In genomic region chr20:35771689-35772562, GRCh38 we compare ENCODE assay signal across 8 cellular contexts. TPM values are rescaled to one million over a fixed set of nuclear protein-coding genes. Genes with fewer than 3 reads are reported as not detected.
DNase-seq lines count a peak whose midpoint lies in the region; ATAC-seq and TF ChIP-seq lines count a peak whose summit lies in the region.

PHF20 (plus strand) TSS chr20:35772015; CDS start chr20:35801523, 29,508 bp downstream.

- H3K9me3 ChIP-seq in SJSA1 (replicated peaks) (no peaks in the 10 kb centered on the region), neuron (ENCODE audit: low read length) (no peaks in the 10 kb centered on the region)

- CTCF ChIA-PET in HEK293T (lab: Yijun Ruan, JAX) = interaction anchor here (1.3 kb wide), 1 partner anchor 182 kb away, joined by 4 read pairs; the partner anchor contains the start of gene SCAND1

- peak; percentile 93 for ATAC-seq in foreskin keratinocyte

- H3K4me1 ChIP-seq in SJSA1 (replicated peaks) = peaks cover 26% of the 10 kb centered on the region
- H3K4me1 ChIP-seq in foreskin keratinocyte = peaks cover 9% of the 10 kb centered on the region
- peaks cover 22% of the 10 kb centered on the region for H3K4me1 ChIP-seq in neuron (ENCODE audit: insufficient read depth, low read length)

- H3K4me3 ChIP-seq in SJSA1 (peak within 1 kb of the TSS; percentile 81), neuron (ENCODE audit: low read length) (peak within 1 kb of the TSS; percentile 94)

- no peaks in the 10 kb centered on the region for H3K27me3 ChIP-seq in SJSA1 (replicated peaks)
- H3K27me3 ChIP-seq in foreskin keratinocyte = no peaks in the 10 kb centered on the region
- no peaks in the 10 kb centered on the region for H3K27me3 ChIP-seq in neuron (ENCODE audit: insufficient read depth, low read length)

- TF ChIP-seq CTCF in foreskin keratinocyte (conservative IDR thresholded peaks at IDR 0.05) = no peak

- H3K36me3 ChIP-seq in SJSA1 (peaks cover 21% of the 10 kb centered on the region), neuron (ENCODE audit: insufficient read depth, low read length) (peaks cover 7% of the 10 kb centered on the region)

- H3K27ac ChIP-seq in SJSA1 (peak within 1 kb of the TSS; percentile 78), foreskin keratinocyte (peak within 1 kb of the TSS; percentile 69)

- peak; percentile 99 for DNase-seq in GM03348 (ENCODE audit: low spot score)
- DNase-seq in HEK293T (ENCODE audit: extremely low spot score) = peak; percentile 98
- peak; percentile 92 for DNase-seq in MV-4-11 (lab: John Stamatoyannopoulos, UW)
- DNase-seq in SJSA1 (ENCODE audit: low read depth in 1 of 2, low spot score in 2 of 2) = peak; percentile 75 to 99
- DNase-seq in activated naive CD4-positive, alpha-beta T cell (lab: John Stamatoyannopoulos, UW) = peak; percentile 97 to 99 (median 98)
- DNase-seq in foreskin keratinocyte = peak; percentile 65 to 83
- DNase-seq in stromal cell of bone marrow (ENCODE audit: low read depth) = peak; percentile 88

- POLR2A ChIA-PET in HEK293T (lab: Yijun Ruan, JAX) = interaction anchor here (0.5 to 2.5 kb wide), 8 partner anchors 11 to 112 kb away, joined by 3 to 53 read pairs (median 3); partner anchors contain the start of gene RBM39

- no peak within 1 kb of the TSS for H2AFZ ChIP-seq in neuron (ENCODE audit: low read depth, low read length)

TF ChIP-seq in HEK293T, 16 proteins besides CTCF, POLR2A, EP300 and RAD21:
- TF ChIP-seq FOXM1 (IDR thresholded peaks at IDR 0.05; ENCODE audit: borderline replicate concordance) (0 out of 2 replicates have a peak, but pooled peaks have one; percentile 38), LEF1 (IDR thresholded peaks at IDR 0.05; ENCODE audit: borderline replicate concordance) (no peak), HDGF (IDR thresholded peaks at IDR 0.05; ENCODE audit: borderline replicate concordance) (no peak), FOXK2 (IDR thresholded peaks at IDR 0.05) (no peak), ARNT (IDR thresholded peaks at IDR 0.05) (peak; percentile 52; the same call in 1 of the 2 replicates), L3MBTL2 (conservative IDR thresholded peaks at IDR 0.05) (peak; percentile 100), ELF4 (IDR thresholded peaks at IDR 0.05) (no peak), NFRKB (IDR thresholded peaks at IDR 0.05) (no peak), ZNF384 (IDR thresholded peaks at IDR 0.05) (no peak), SP1 (IDR thresholded peaks at IDR 0.05) (no peak), PKNOX1 (IDR thresholded peaks at IDR 0.05) (peak; percentile 98), FOXA1 (IDR thresholded peaks at IDR 0.05) (no peak)

RNA-seq across cellular contexts. Expression of gene PHF20, which starts in this region (rescaled TPM):
- 16.7 and 24.1 TPM in 2 replicates for total RNA-seq in SJSA1 (2014; rRNA removed; shearing (Covaris generic))
- 27.9 and 28.1 TPM in 2 replicates for total RNA-seq in foreskin keratinocyte
- 17.7 and 18.5 TPM in 2 replicates for polyA plus RNA-seq in foreskin keratinocyte

Comparison
In these comparisons a context has a peak if more than half of its experiments do, and no peak if none do; other contexts are left out.
1. Peak in every context shown above with its lines: DNase-seq, ATAC-seq, H3K4me3 ChIP-seq and H3K27ac ChIP-seq.